In the genomic region with DNA sequence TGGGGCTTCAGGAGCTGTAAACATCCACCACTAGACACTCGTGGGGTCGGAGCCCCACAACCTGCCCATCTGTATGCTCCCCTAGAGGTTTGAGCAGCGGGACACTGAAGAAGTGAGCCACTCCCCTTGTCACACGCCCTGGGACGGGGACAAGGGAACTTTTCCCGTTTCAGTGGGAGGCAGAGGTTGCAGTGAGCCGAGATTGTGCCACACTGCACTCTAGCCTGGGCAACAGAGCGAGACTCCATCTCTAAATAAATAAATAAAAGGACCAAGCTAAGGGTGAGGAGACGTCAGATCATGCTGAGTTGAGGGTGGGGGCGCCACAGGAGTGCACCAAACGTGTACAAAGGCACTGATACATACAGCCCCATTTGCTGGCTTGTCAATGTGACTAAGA, we compare ENCODE assay signal across 30 cellular contexts. TPM values are rescaled to one million over a fixed set of nuclear protein-coding genes. Genes with fewer than 3 reads are reported as not detected.
DNase-seq lines count a peak whose midpoint lies in the region; ATAC-seq, FAIRE-seq and TF ChIP-seq lines count a peak whose summit lies in the region.
"Had no signal": no experiment of that assay in that cellular context is flagged by ENCODE, and none has a peak within 500 bp of the region (broad histone marks: within the 10 kb centered on the region; RNA-seq: fewer than 3 reads in every experiment).

No MANE protein-coding gene starts in this region.

- no peak for ATAC-seq in K562
- ATAC-seq in GM18520 (IDR thresholded peaks at IDR 0.05; ENCODE audit: unreplicated experiment): no peak

- H3K36me3 Mint-ChIP-seq in brain (peaks cover 4% of the 10 kb centered on the region), nephron progenitor cell (ENCODE audit: low read depth) (peaks cover 33% of the 10 kb centered on the region), neural progenitor cell (peaks cover 2% of the 10 kb centered on the region)

- CTCF ChIA-PET in K562 (lab: Yijun Ruan, JAX; ENCODE audit: low intra/inter-chr PET ratio): no interaction called here

- peaks cover 53% of the 10 kb centered on the region for H3K4me1 Mint-ChIP-seq in brain
- H3K4me1 Mint-ChIP-seq in nephron progenitor cell: peaks cover 91% of the 10 kb centered on the region
- peaks cover 50% of the 10 kb centered on the region for H3K4me1 Mint-ChIP-seq in neural progenitor cell

- DNase-seq in K562 (ENCODE audit: extremely low read depth in 1 of 4, low spot score in 3 of 4): no peak
- DNase-seq in nephron progenitor cell: no peak
- DNase-seq in neural progenitor cell (ENCODE audit: low spot score): no peak
- no peak for DNase-seq in mesenchymal stem cell
- no peak for DNase-seq in NCI-H1694 treated with DMSO at 0.1 percent for 48 hours (lab: John Stamatoyannopoulos, UW)
- DNase-seq: 8988T; ACHN; BE2C; C1 segment of cervical spinal cord; CD4-positive, alpha-beta memory T cell; CD4-positive, CD25-positive, alpha-beta regulatory T cell; CD8-positive, alpha-beta memory T cell; COR-L47; DMS 273 treated with DMSO at 0.1 percent for 48 hours; DMS153; DMS53; DMS79; DND-41; EL; GF-D8 had no signal

- H2AK5ac ChIP-seq in mesenchymal stem cell (ENCODE audit: low read length, severe bottlenecking): no peak overlapping the region

- H3K27ac Mint-ChIP-seq in brain (peak overlapping the region in 3 of 5 experiments; percentile 36 to 69 (median 48)), nephron progenitor cell (no peak overlapping the region), neural progenitor cell (no peak overlapping the region)
- H3K27ac Mint-ChIP-seq: CD14-positive monocyte; CD4-positive, CD25-positive, alpha-beta regulatory T cell; CD8-positive, alpha-beta memory T cell had no signal

- H3K4me3 Mint-ChIP-seq in brain: no peak overlapping the region
- H3K4me3 Mint-ChIP-seq in nephron progenitor cell: peak overlapping the region; percentile 54
- peak overlapping the region; percentile 29 for H3K4me3 Mint-ChIP-seq in neural progenitor cell
- H3K4me3 Mint-ChIP-seq: CD14-positive monocyte; CD4-positive, alpha-beta memory T cell; CD8-positive, alpha-beta memory T cell had no signal

- no peak overlapping the region for H4K91ac ChIP-seq in mesenchymal stem cell (ENCODE audit: low read length)

- H3K4ac ChIP-seq in mesenchymal stem cell (ENCODE audit: low read depth in 1 of 2, low read length in 2 of 2): peak overlapping the region in 1 of 2 experiments; percentile 58

- peaks cover 5% of the 10 kb centered on the region for H3K79me2 ChIP-seq in K562 (ENCODE audit: control insufficient read depth, insufficient read depth, low read length)
- H3K79me2 ChIP-seq in neural progenitor cell (ENCODE audit: low read depth): peaks cover 10% of the 10 kb centered on the region

- no peak overlapping the region for H2AFZ ChIP-seq in K562 (ENCODE audit: low read depth, low read length)
- H2AFZ ChIP-seq in neural progenitor cell (replicated peaks): no peak overlapping the region
- H2AFZ ChIP-seq in mesenchymal stem cell (ENCODE audit: low read depth, low read length): no peak overlapping the region

- H3K36me3 ChIP-seq in K562 (ENCODE audit: control insufficient read depth, insufficient read depth, low read length): peaks cover 8% of the 10 kb centered on the region; the same call in 1 of the 3 replicates
- H3K36me3 ChIP-seq in neural progenitor cell: no peaks in the 10 kb centered on the region
- no peaks in the 10 kb centered on the region for H3K36me3 ChIP-seq in mesenchymal stem cell (ENCODE audit: control insufficient read depth in 1 of 2, insufficient read depth in 2 of 2, low read depth in 1 of 2, low read length in 2 of 2)
- H3K36me3 ChIP-seq: BE2C had no signal

- no peak overlapping the region for H4K8ac ChIP-seq in mesenchymal stem cell (ENCODE audit: low read length)

- H3K79me1 ChIP-seq in mesenchymal stem cell (replicated peaks; ENCODE audit: low read length, poor library complexity, severe bottlenecking): peaks cover 4% of the 10 kb centered on the region

- no peaks in the 10 kb centered on the region; the same call in 1 of the 2 replicates for H4K20me1 ChIP-seq in K562 (replicated peaks; ENCODE audit: control insufficient read depth, insufficient read depth, low read length)
- H4K20me1 ChIP-seq in neural progenitor cell (ENCODE audit: low read depth): peaks cover 10% of the 10 kb centered on the region

- no peak overlapping the region for H3K9ac ChIP-seq in K562 (ENCODE audit: insufficient read depth in 1 of 2, low read depth in 2 of 2, low read length in 2 of 2)
- no peak overlapping the region for H3K9ac ChIP-seq in neural progenitor cell
- no peak overlapping the region for H3K9ac ChIP-seq in mesenchymal stem cell (ENCODE audit: low read length)
- H3K9ac ChIP-seq: BLaER1 had no signal

- no TSS peak for BruUV-seq in K562 (replicated peaks; lab: Mats Ljungman, UMichigan)

- H3K27me3 ChIP-seq in K562 (ENCODE audit: control insufficient read depth in 2 of 2, insufficient read depth in 2 of 2, low read length in 2 of 2): no peaks in the 10 kb centered on the region
- H3K27me3 ChIP-seq in neural progenitor cell: no peaks in the 10 kb centered on the region
- H3K27me3 ChIP-seq in mesenchymal stem cell (ENCODE audit: control insufficient read depth in 1 of 2, insufficient read depth in 1 of 2, low read length in 2 of 2): no peaks in the 10 kb centered on the region
- H3K27me3 ChIP-seq: BE2C, BLaER1 had no signal

- H2BK15ac ChIP-seq in mesenchymal stem cell (ENCODE audit: low read depth, poor library complexity, severe bottlenecking): no peak overlapping the region

- TF ChIP-seq CTCF in K562 (IDR thresholded peaks at IDR 0.05 in 2 of 3, conservative IDR thresholded peaks at IDR 0.05 in 1 of 3; ENCODE audit: insufficient read depth in 2 of 3, low read depth in 1 of 3, low read length in 3 of 3): no peak
- no peak for TF ChIP-seq CTCF in brain (conservative IDR thresholded peaks at IDR 0.05)
- no peak for TF ChIP-seq CTCF in nephron progenitor cell (IDR thresholded peaks at IDR 0.05)
- no peak for TF ChIP-seq CTCF in neural progenitor cell (IDR thresholded peaks at IDR 0.05)

- TF ChIP-seq POLR2A in K562 (conservative IDR thresholded peaks at IDR 0.05): no peak

- H3K27me3 Mint-ChIP-seq in brain (no peaks in the 10 kb centered on the region), nephron progenitor cell (ENCODE audit: low read depth, poor library complexity) (peaks cover 4% of the 10 kb centered on the region), neural progenitor cell (ENCODE audit: insufficient read depth, low read depth) (peaks cover 4% of the 10 kb centered on the region)
- H3K27me3 Mint-ChIP-seq: CD4-positive, alpha-beta memory T cell; CD4-positive, CD25-positive, alpha-beta regulatory T cell; CD8-positive, alpha-beta memory T cell had no signal

- in situ Hi-C loops in K562 (cut with MboI): no loop called here

- peaks cover 6 to 9% of the 10 kb centered on the region in 2 experiments; a peak in 4 of 5 replicates for H3K4me1 ChIP-seq in K562 (replicated peaks in 1 of 2; ENCODE audit: control insufficient read depth in 2 of 2, insufficient read depth in 2 of 2, low read length in 2 of 2)
- peaks cover 34% of the 10 kb centered on the region for H3K4me1 ChIP-seq in neural progenitor cell
- peaks cover 10% of the 10 kb centered on the region for H3K4me1 ChIP-seq in mesenchymal stem cell (ENCODE audit: control insufficient read depth, insufficient read depth, low read depth, low read length)
- H3K4me1 ChIP-seq: BE2C had no signal

- no peak overlapping the region for H3K14ac ChIP-seq in mesenchymal stem cell (ENCODE audit: low read length in 2 of 2)

- no peak overlapping the region for H2BK5ac ChIP-seq in mesenchymal stem cell (ENCODE audit: low read depth, low read length, poor library complexity, severe bottlenecking)

- no peak overlapping the region for H3K23ac ChIP-seq in mesenchymal stem cell (ENCODE audit: low read length in 2 of 2)

- no peak for TF ChIP-seq RAD21 in K562 (CRISPR knock-in tag; conservative IDR thresholded peaks at IDR 0.05 in 1 of 2, IDR thresholded peaks at IDR 0.05 in 1 of 2)

- H3K27ac ChIP-seq in K562 (ENCODE audit: extremely low read depth, low read depth, low read length) (no peak overlapping the region), neural progenitor cell (no peak overlapping the region), mesenchymal stem cell (ENCODE audit: low read length, poor library complexity, severe bottlenecking) (no peak overlapping the region)
- H3K27ac ChIP-seq: BLaER1 had no signal

- no peak for TF ChIP-seq EP300 in K562 (IDR thresholded peaks at IDR 0.05; ENCODE audit: low read length)

- peaks cover 46% of the 10 kb centered on the region for H3F3A ChIP-seq in neural progenitor cell (ENCODE audit: low read depth)

- no peak overlapping the region for H2BK12ac ChIP-seq in mesenchymal stem cell (ENCODE audit: low read length in 2 of 2)

- FAIRE-seq in K562 (lab: Jason Lieb, UNC): no peak
- FAIRE-seq: A204.1, G401.6, GM12891 had no signal

- H3K9me3 Mint-ChIP-seq in brain (no peaks in the 10 kb centered on the region), nephron progenitor cell (peaks cover 10% of the 10 kb centered on the region), neural progenitor cell (peaks cover 2% of the 10 kb centered on the region)
- H3K9me3 Mint-ChIP-seq: CD14-positive monocyte; CD8-positive, alpha-beta memory T cell had no signal

- H3K4me2 ChIP-seq in K562 (ENCODE audit: insufficient read depth, low read length) (no peak overlapping the region), neural progenitor cell (no peak overlapping the region), mesenchymal stem cell (ENCODE audit: low read length, poor library complexity, severe bottlenecking) (no peak overlapping the region)
- H3K4me2 ChIP-seq: BLaER1 had no signal

- WGBS in K562 (ENCODE audit: insufficient coverage, low coverage, missing lambda C conversion rate): 24% methylated on average over 9 of the region's 11 CpGs
- WGBS in mesenchymal stem cell: 83% methylated on average over 10 of the region's 11 CpGs

- H3K9me1 ChIP-seq in K562 (ENCODE audit: control insufficient read depth, insufficient read depth, low read length): no peaks in the 10 kb centered on the region

- POLR2A ChIA-PET in K562 (lab: Yijun Ruan, JAX): no interaction called here

- H3K4me3 ChIP-seq in K562 (no peak overlapping the region), neural progenitor cell (no peak overlapping the region), mesenchymal stem cell (ENCODE audit: insufficient read depth in 1 of 2, low read depth in 1 of 2, low read length in 2 of 2) (no peak overlapping the region)
- H3K4me3 ChIP-seq: BLaER1 had no signal

- intact Hi-C loops in K562 (cut with micrococcal nuclease): no loop called here

- H2BK120ac ChIP-seq in mesenchymal stem cell (ENCODE audit: low read depth, low read length): no peak overlapping the region

- H3K18ac ChIP-seq in mesenchymal stem cell (ENCODE audit: low read depth in 1 of 2, low read length in 2 of 2): no peak overlapping the region

- H3K9me3 ChIP-seq in K562 (replicated peaks; ENCODE audit: control insufficient read depth, insufficient read depth, low read depth, low read length) (no peaks in the 10 kb centered on the region), neural progenitor cell (ENCODE audit: low read depth) (no peaks in the 10 kb centered on the region), mesenchymal stem cell (ENCODE audit: control insufficient read depth, low read length) (no peaks in the 10 kb centered on the region)
- H3K9me3 ChIP-seq: BE2C, BLaER1 had no signal

RNA-seq across cellular contexts. Expression of a gene that starts 8.4 kb away (rescaled TPM):
- total RNA-seq in K562 (2011; cell fraction: chromatin; rRNA removed; ENCODE audit: low replicate concordance): 6.9 and 11.2 TPM in 2 replicates
- 9.6 and 12.0 TPM in 2 replicates for total RNA-seq in K562 (2011; cell fraction: nucleolus; rRNA removed)
- total RNA-seq in K562 (2011; cell fraction: nucleoplasm; rRNA removed): 10.6 and 13.3 TPM in 2 replicates
- total RNA-seq in K562 (2014; rRNA removed) (23.2 and 28.2 TPM in 2 replicates), K562 (2014; rRNA removed; fragmentation: Illumina TruSeq; extraction: Trizol) (10.1 and 10.2 TPM in 2 replicates), K562 (2015; rRNA removed; fragmentation: Illumina TruSeq; extraction: Trizol) (12.8 and 13.9 TPM in 2 replicates), K562 (2021) (22.1 and 22.5 TPM in 2 replicates), neural progenitor cell (ENCODE audit: low replicate concordance) (24.2 and 43.4 TPM in 2 replicates)
- polyA plus RNA-seq in K562 (2011; rRNA removed) (21.2 and 22.0 TPM in 2 replicates), K562 (2014; fragmentation: Illumina TruSeq; extraction: Trizol) (16.5 and 17.6 TPM in 2 replicates), K562 (2014; fragmentation: Nextera tagmentation; extraction: Ambion mirVana) (1 to 10 TPM; 2.8 to 4.0 TPM), K562 (2014; rRNA removed) (22.4 and 23.3 TPM in 2 replicates), brain (ENCODE audit: insufficient read depth, low read depth, low replicate concordance) (19.7 TPM)
- polyA plus RNA-seq in K562 (2011; cell fraction: cytosol; rRNA removed): 18.7 and 24.5 TPM in 2 replicates
- polyA plus RNA-seq in K562 (2011; cell fraction: nucleus; rRNA removed): 13.2 and 18.2 TPM in 2 replicates
- polyA plus RNA-seq in K562 (2012): 17.7 and 19.5 TPM in 2 replicates
- polyA minus RNA-seq in K562 (2011; rRNA and poly(A)+ RNA removed): 11.1 and 11.7 TPM in 2 replicates
- 10.8 and 12.2 TPM in 2 replicates for polyA minus RNA-seq in K562 (2011; cell fraction: cytosol; rRNA and poly(A)+ RNA removed)
- polyA minus RNA-seq in K562 (2011; cell fraction: nucleus; rRNA and poly(A)+ RNA removed): 3.9 and 9.7 TPM in 2 replicates
- 21.9 TPM for polyA plus RNA-seq in mesenchymal stem cell (2013, experiment 1 of 2)
- polyA plus RNA-seq in mesenchymal stem cell (2013, experiment 2 of 2): 21.3 TPM

RNA-seq across cellular contexts. Expression of a gene that starts 15.2 kb away (rescaled TPM):
- 40.0 and 54.2 TPM in 2 replicates for total RNA-seq in K562 (2011; cell fraction: chromatin; rRNA removed; ENCODE audit: low replicate concordance)
- total RNA-seq in K562 (2011; cell fraction: nucleolus; rRNA removed): 27.8 and 28.2 TPM in 2 replicates
- 25.0 and 27.3 TPM in 2 replicates for total RNA-seq in K562 (2011; cell fraction: nucleoplasm; rRNA removed)
- 1.5 and 2.0 TPM in 2 replicates for total RNA-seq in K562 (2014; rRNA removed)
- total RNA-seq in K562 (2014; rRNA removed; fragmentation: Illumina TruSeq; extraction: Trizol): 2.4 and 3.0 TPM in 2 replicates
- 2.1 and 2.3 TPM in 2 replicates for total RNA-seq in K562 (2015; rRNA removed; fragmentation: Illumina TruSeq; extraction: Trizol)
- total RNA-seq in K562 (2021): 10.1 TPM in 2 replicates
- 11.0 and 22.6 TPM in 2 replicates for polyA plus RNA-seq in K562 (2011; rRNA removed)
- 5.7 and 11.5 TPM in 2 replicates for polyA plus RNA-seq in K562 (2011; cell fraction: cytosol; rRNA removed)
- 35.3 and 52.8 TPM in 2 replicates for polyA plus RNA-seq in K562 (2011; cell fraction: nucleus; rRNA removed)
- polyA plus RNA-seq in K562 (2012): 8.6 and 10.2 TPM in 2 replicates
- polyA plus RNA-seq in K562 (2014; fragmentation: Illumina TruSeq; extraction: Trizol): 8.4 and 9.8 TPM in 2 replicates
- 1 to 10 TPM; 1.7 to 4.2 TPM for polyA plus RNA-seq in K562 (2014; fragmentation: Nextera tagmentation; extraction: Ambion mirVana)
- polyA plus RNA-seq in K562 (2014; rRNA removed): 9.1 and 11.7 TPM in 2 replicates
- polyA minus RNA-seq in K562 (2011; rRNA and poly(A)+ RNA removed): 6.5 and 8.2 TPM in 2 replicates
- polyA minus RNA-seq in K562 (2011; cell fraction: cytosol; rRNA and poly(A)+ RNA removed): 3.1 and 3.6 TPM in 2 replicates
- 8.6 and 19.5 TPM in 2 replicates for polyA minus RNA-seq in K562 (2011; cell fraction: nucleus; rRNA and poly(A)+ RNA removed)
- 17.3 TPM for polyA plus RNA-seq in brain (ENCODE audit: insufficient read depth, low read depth, low replicate concordance)
- total RNA-seq in neural progenitor cell (ENCODE audit: low replicate concordance): 5.0 and 6.0 TPM in 2 replicates
- 15.2 TPM for polyA plus RNA-seq in mesenchymal stem cell (2013, experiment 1 of 2)
- 14.8 TPM for polyA plus RNA-seq in mesenchymal stem cell (2013, experiment 2 of 2)

RNA-seq across cellular contexts. Expression of a gene that starts 19.6 kb away (rescaled TPM):
- 5.5 and 9.5 TPM in 2 replicates for total RNA-seq in K562 (2011; cell fraction: chromatin; rRNA removed; ENCODE audit: low replicate concordance)
- total RNA-seq in K562 (2011; cell fraction: nucleolus; rRNA removed): 8.4 and 9.8 TPM in 2 replicates
- total RNA-seq in K562 (2011; cell fraction: nucleoplasm; rRNA removed): 8.9 and 11.8 TPM in 2 replicates
- total RNA-seq in K562 (2014; rRNA removed) (6.5 and 9.2 TPM in 2 replicates), K562 (2014; rRNA removed; fragmentation: Illumina TruSeq; extraction: Trizol) (1.3 and 1.4 TPM in 2 replicates), K562 (2015; rRNA removed; fragmentation: Illumina TruSeq; extraction: Trizol) (2.6 and 2.8 TPM in 2 replicates), K562 (2021) (26.1 and 26.3 TPM in 2 replicates), neural progenitor cell (ENCODE audit: low replicate concordance) (5.3 and 26.6 TPM in 2 replicates)
- polyA plus RNA-seq in K562 (2011; rRNA removed) (1.8 and 3.5 TPM in 2 replicates), K562 (2014; fragmentation: Illumina TruSeq; extraction: Trizol) (6.7 and 7.4 TPM in 2 replicates), K562 (2014; fragmentation: Nextera tagmentation; extraction: Ambion mirVana) (under 1 TPM; 0.42 to 0.48 TPM), K562 (2014; rRNA removed) (6.7 and 9.6 TPM in 2 replicates), brain (ENCODE audit: insufficient read depth, low read depth, low replicate concordance) (38.3 TPM)
- 2.4 and 2.8 TPM in 2 replicates for polyA plus RNA-seq in K562 (2011; cell fraction: cytosol; rRNA removed)
- polyA plus RNA-seq in K562 (2011; cell fraction: nucleus; rRNA removed): 9.5 and 9.7 TPM in 2 replicates
- polyA plus RNA-seq in K562 (2012): 13.7 and 13.9 TPM in 2 replicates
- 2.0 and 2.9 TPM in 2 replicates for polyA minus RNA-seq in K562 (2011; rRNA and poly(A)+ RNA removed)
- polyA minus RNA-seq in K562 (2011; cell fraction: cytosol; rRNA and poly(A)+ RNA removed): 4.7 and 7.1 TPM in 2 replicates
- 2.7 and 5.2 TPM in 2 replicates for polyA minus RNA-seq in K562 (2011; cell fraction: nucleus; rRNA and poly(A)+ RNA removed)
- 30.8 TPM for polyA plus RNA-seq in mesenchymal stem cell (2013, experiment 1 of 2)
- polyA plus RNA-seq in mesenchymal stem cell (2013, experiment 2 of 2): 29.9 TPM

RNA-seq across cellular contexts. Expression of a gene that starts 41.2 kb away (rescaled TPM):
- 9.8 and 24.5 TPM in 2 replicates for total RNA-seq in K562 (2011; cell fraction: chromatin; rRNA removed; ENCODE audit: low replicate concordance)
- 24.9 and 37.9 TPM in 2 replicates for total RNA-seq in K562 (2011; cell fraction: nucleolus; rRNA removed)
- 34.2 and 46.5 TPM in 2 replicates for total RNA-seq in K562 (2011; cell fraction: nucleoplasm; rRNA removed)
- total RNA-seq in K562 (2014; rRNA removed) (11.1 and 21.5 TPM in 2 replicates), K562 (2014; rRNA removed; fragmentation: Illumina TruSeq; extraction: Trizol) (6.7 and 7.5 TPM in 2 replicates), K562 (2015; rRNA removed; fragmentation: Illumina TruSeq; extraction: Trizol) (7.8 and 9.6 TPM in 2 replicates), K562 (2021) (26.7 and 28.5 TPM in 2 replicates), neural progenitor cell (ENCODE audit: low replicate concordance) (8.8 and 20.1 TPM in 2 replicates)
- polyA plus RNA-seq in K562 (2011; rRNA removed) (13.1 and 37.5 TPM in 2 replicates), K562 (2014; fragmentation: Illumina TruSeq; extraction: Trizol) (24.3 and 24.7 TPM in 2 replicates), K562 (2014; fragmentation: Nextera tagmentation; extraction: Ambion mirVana) (1 to 10 TPM; 7.9 to 8.3 TPM), K562 (2014; rRNA removed) (24.8 and 29.7 TPM in 2 replicates), brain (ENCODE audit: insufficient read depth, low read depth, low replicate concordance) (185 TPM)
- polyA plus RNA-seq in K562 (2011; cell fraction: cytosol; rRNA removed): 54.0 and 57.8 TPM in 2 replicates
- polyA plus RNA-seq in K562 (2011; cell fraction: nucleus; rRNA removed): 24.4 and 24.6 TPM in 2 replicates
- 21.9 and 37.5 TPM in 2 replicates for polyA plus RNA-seq in K562 (2012)
- polyA minus RNA-seq in K562 (2011; rRNA and poly(A)+ RNA removed): 8.2 and 13.0 TPM in 2 replicates
- polyA minus RNA-seq in K562 (2011; cell fraction: cytosol; rRNA and poly(A)+ RNA removed): 14.1 and 27.3 TPM in 2 replicates
- polyA minus RNA-seq in K562 (2011; cell fraction: nucleus; rRNA and poly(A)+ RNA removed): 5.0 and 5.7 TPM in 2 replicates
- 63.0 TPM for polyA plus RNA-seq in mesenchymal stem cell (2013, experiment 1 of 2)
- polyA plus RNA-seq in mesenchymal stem cell (2013, experiment 2 of 2): 60.9 TPM

RNA-seq across cellular contexts. Expression of a gene that starts 48.2 kb away (rescaled TPM):
- not detected in 2 replicates for total RNA-seq in K562 (2011; cell fraction: chromatin; rRNA removed; ENCODE audit: low replicate concordance)
- total RNA-seq in K562 (2011; cell fraction: nucleolus; rRNA removed): not detected in 2 replicates
- not detected in 2 replicates for total RNA-seq in K562 (2011; cell fraction: nucleoplasm; rRNA removed)
- not detected in 2 replicates for total RNA-seq in K562 (2014; rRNA removed)
- total RNA-seq in K562 (2014; rRNA removed; fragmentation: Illumina TruSeq; extraction: Trizol): not detected in 2 replicates
- total RNA-seq in K562 (2015; rRNA removed; fragmentation: Illumina TruSeq; extraction: Trizol): not detected in 2 replicates
- total RNA-seq in K562 (2021): not detected in 2 replicates
- not detected in 2 replicates for polyA plus RNA-seq in K562 (2011; rRNA removed)
- polyA plus RNA-seq in K562 (2011; cell fraction: cytosol; rRNA removed): not detected in 2 replicates
- polyA plus RNA-seq in K562 (2011; cell fraction: nucleus; rRNA removed): not detected in 2 replicates
- polyA plus RNA-seq in K562 (2012): not detected in 2 replicates
- polyA plus RNA-seq in K562 (2014; fragmentation: Illumina TruSeq; extraction: Trizol): not detected in 2 replicates
- polyA plus RNA-seq in K562 (2014; fragmentation: Nextera tagmentation; extraction: Ambion mirVana): not detected
- not detected in 2 replicates for polyA plus RNA-seq in K562 (2014; rRNA removed)
- not detected in 2 replicates for polyA minus RNA-seq in K562 (2011; rRNA and poly(A)+ RNA removed)
- polyA minus RNA-seq in K562 (2011; cell fraction: cytosol; rRNA and poly(A)+ RNA removed): not detected in 2 replicates
- not detected in 2 replicates for polyA minus RNA-seq in K562 (2011; cell fraction: nucleus; rRNA and poly(A)+ RNA removed)
- not detected for polyA plus RNA-seq in brain (ENCODE audit: insufficient read depth, low read depth, low replicate concordance)
- total RNA-seq in neural progenitor cell (ENCODE audit: low replicate concordance): not detected in 2 replicates
- polyA plus RNA-seq in mesenchymal stem cell (2013, experiment 1 of 2): not detected
- polyA plus RNA-seq in mesenchymal stem cell (2013, experiment 2 of 2): not detected
- total RNA-seq: A673; CD4-positive, alpha-beta memory T cell; CD4-positive, CD25-positive, alpha-beta regulatory T cell; CD8-positive, alpha-beta memory T cell; Daoy had no signal
- polyA plus RNA-seq: AG04450; CD14-positive monocyte; CD4-positive, alpha-beta memory T cell; CD4-positive, CD25-positive, alpha-beta regulatory T cell; CD8-positive, alpha-beta memory T cell had no signal

Comparison
In these comparisons a context has a peak if more than half of its experiments do, and no peak if none do; other contexts are left out.
1. H3K27ac Mint-ChIP-seq: peak in brain (3 of 5); none in nephron progenitor cell (single experiment) and neural progenitor cell (single experiment).
2. H3K4me3 Mint-ChIP-seq: peak in nephron progenitor cell (single experiment) and neural progenitor cell (single experiment); none in brain (0 of 5).